In the genomic region with DNA sequence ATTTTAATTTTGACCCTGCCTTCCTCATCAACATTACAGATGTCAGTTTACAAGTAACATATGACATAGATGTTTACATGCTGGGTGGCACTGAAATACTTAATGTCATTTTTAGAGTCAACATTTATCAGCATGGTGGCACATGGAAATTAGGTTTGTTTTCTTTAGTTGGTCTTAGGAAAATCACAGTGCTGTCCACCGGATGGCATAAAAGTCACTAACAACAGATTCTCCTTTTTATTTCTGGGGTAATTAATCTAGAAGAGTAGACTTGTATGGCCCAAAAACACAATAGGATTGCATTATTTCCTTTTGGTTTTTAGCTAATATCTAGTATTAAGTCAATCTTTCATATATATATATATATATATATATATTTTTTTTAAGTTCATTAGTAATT, we compare ENCODE assay signal across 2 cellular contexts.
TF ChIP-seq lines count a peak whose summit lies in the region.

No MANE protein-coding gene starts in this region.

TF ChIP-seq in liver, 16 proteins besides CTCF, POLR2A, EP300 and RAD21:
- TF ChIP-seq FOXA2 (IDR thresholded peaks at IDR 0.05): no peak
- no peak for TF ChIP-seq RXRA (IDR thresholded peaks at IDR 0.05)
- TF ChIP-seq, protein P1, sequence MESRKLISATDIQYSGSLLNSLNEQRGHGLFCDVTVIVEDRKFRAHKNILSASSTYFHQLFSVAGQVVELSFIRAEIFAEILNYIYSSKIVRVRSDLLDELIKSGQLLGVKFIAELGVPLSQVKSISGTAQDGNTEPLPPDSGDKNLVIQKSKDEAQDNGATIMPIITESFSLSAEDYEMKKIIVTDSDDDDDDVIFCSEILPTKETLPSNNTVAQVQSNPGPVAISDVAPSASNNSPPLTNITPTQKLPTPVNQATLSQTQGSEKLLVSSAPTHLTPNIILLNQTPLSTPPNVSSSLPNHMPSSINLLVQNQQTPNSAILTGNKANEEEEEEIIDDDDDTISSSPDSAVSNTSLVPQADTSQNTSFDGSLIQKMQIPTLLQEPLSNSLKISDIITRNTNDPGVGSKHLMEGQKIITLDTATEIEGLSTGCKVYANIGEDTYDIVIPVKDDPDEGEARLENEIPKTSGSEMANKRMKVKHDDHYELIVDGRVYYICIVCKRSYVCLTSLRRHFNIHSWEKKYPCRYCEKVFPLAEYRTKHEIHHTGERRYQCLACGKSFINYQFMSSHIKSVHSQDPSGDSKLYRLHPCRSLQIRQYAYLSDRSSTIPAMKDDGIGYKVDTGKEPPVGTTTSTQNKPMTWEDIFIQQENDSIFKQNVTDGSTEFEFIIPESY (IDR thresholded peaks at IDR 0.05): no peak
- TF ChIP-seq EGR1 (IDR thresholded peaks at IDR 0.05; ENCODE audit: low read depth in 2 of 2): no peak
- TF ChIP-seq YY1 (IDR thresholded peaks at IDR 0.05): no peak
- no peak for TF ChIP-seq NR2F2 (IDR thresholded peaks at IDR 0.05)
- no peak for TF ChIP-seq HNF4A (conservative IDR thresholded peaks at IDR 0.05)
- TF ChIP-seq HNF4G (IDR thresholded peaks at IDR 0.05): no peak
- TF ChIP-seq, protein P2, sequence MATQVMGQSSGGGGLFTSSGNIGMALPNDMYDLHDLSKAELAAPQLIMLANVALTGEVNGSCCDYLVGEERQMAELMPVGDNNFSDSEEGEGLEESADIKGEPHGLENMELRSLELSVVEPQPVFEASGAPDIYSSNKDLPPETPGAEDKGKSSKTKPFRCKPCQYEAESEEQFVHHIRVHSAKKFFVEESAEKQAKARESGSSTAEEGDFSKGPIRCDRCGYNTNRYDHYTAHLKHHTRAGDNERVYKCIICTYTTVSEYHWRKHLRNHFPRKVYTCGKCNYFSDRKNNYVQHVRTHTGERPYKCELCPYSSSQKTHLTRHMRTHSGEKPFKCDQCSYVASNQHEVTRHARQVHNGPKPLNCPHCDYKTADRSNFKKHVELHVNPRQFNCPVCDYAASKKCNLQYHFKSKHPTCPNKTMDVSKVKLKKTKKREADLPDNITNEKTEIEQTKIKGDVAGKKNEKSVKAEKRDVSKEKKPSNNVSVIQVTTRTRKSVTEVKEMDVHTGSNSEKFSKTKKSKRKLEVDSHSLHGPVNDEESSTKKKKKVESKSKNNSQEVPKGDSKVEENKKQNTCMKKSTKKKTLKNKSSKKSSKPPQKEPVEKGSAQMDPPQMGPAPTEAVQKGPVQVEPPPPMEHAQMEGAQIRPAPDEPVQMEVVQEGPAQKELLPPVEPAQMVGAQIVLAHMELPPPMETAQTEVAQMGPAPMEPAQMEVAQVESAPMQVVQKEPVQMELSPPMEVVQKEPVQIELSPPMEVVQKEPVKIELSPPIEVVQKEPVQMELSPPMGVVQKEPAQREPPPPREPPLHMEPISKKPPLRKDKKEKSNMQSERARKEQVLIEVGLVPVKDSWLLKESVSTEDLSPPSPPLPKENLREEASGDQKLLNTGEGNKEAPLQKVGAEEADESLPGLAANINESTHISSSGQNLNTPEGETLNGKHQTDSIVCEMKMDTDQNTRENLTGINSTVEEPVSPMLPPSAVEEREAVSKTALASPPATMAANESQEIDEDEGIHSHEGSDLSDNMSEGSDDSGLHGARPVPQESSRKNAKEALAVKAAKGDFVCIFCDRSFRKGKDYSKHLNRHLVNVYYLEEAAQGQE (IDR thresholded peaks at IDR 0.05): no peak
- TF ChIP-seq FOXA1 (IDR thresholded peaks at IDR 0.05): no peak
- TF ChIP-seq TAF1 (conservative IDR thresholded peaks at IDR 0.05): no peak
- no peak for TF ChIP-seq GABPA (IDR thresholded peaks at IDR 0.05 in 1 of 2, conservative IDR thresholded peaks at IDR 0.05 in 1 of 2)
- no peak for TF ChIP-seq JUND (IDR thresholded peaks at IDR 0.05)
- TF ChIP-seq, protein P3, sequence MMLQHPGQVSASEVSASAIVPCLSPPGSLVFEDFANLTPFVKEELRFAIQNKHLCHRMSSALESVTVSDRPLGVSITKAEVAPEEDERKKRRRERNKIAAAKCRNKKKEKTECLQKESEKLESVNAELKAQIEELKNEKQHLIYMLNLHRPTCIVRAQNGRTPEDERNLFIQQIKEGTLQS (IDR thresholded peaks at IDR 0.05): no peak

TF ChIP-seq in HepG2, 621 proteins besides CTCF, POLR2A, EP300 and RAD21:
- TF ChIP-seq CHD2 (IDR thresholded peaks at IDR 0.05; ENCODE audit: low read depth, low read length) (no peak), ZNF75D (CRISPR knock-in tag; IDR thresholded peaks at IDR 0.05; ENCODE audit: borderline replicate concordance) (no peak), GTF3A (CRISPR knock-in tag; conservative IDR thresholded peaks at IDR 0.05) (no peak), NFE2L2 (IDR thresholded peaks at IDR 0.05; ENCODE audit: low read length) (no peak)
- TF ChIP-seq, protein P4, sequence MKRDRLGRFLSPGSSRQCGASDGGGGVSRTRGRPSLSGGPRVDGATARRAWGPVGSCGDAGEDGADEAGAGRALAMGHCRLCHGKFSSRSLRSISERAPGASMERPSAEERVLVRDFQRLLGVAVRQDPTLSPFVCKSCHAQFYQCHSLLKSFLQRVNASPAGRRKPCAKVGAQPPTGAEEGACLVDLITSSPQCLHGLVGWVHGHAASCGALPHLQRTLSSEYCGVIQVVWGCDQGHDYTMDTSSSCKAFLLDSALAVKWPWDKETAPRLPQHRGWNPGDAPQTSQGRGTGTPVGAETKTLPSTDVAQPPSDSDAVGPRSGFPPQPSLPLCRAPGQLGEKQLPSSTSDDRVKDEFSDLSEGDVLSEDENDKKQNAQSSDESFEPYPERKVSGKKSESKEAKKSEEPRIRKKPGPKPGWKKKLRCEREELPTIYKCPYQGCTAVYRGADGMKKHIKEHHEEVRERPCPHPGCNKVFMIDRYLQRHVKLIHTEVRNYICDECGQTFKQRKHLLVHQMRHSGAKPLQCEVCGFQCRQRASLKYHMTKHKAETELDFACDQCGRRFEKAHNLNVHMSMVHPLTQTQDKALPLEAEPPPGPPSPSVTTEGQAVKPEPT (CRISPR knock-in tag; IDR thresholded peaks at IDR 0.05; ENCODE audit: low read depth): no peak
